In the genomic region with DNA sequence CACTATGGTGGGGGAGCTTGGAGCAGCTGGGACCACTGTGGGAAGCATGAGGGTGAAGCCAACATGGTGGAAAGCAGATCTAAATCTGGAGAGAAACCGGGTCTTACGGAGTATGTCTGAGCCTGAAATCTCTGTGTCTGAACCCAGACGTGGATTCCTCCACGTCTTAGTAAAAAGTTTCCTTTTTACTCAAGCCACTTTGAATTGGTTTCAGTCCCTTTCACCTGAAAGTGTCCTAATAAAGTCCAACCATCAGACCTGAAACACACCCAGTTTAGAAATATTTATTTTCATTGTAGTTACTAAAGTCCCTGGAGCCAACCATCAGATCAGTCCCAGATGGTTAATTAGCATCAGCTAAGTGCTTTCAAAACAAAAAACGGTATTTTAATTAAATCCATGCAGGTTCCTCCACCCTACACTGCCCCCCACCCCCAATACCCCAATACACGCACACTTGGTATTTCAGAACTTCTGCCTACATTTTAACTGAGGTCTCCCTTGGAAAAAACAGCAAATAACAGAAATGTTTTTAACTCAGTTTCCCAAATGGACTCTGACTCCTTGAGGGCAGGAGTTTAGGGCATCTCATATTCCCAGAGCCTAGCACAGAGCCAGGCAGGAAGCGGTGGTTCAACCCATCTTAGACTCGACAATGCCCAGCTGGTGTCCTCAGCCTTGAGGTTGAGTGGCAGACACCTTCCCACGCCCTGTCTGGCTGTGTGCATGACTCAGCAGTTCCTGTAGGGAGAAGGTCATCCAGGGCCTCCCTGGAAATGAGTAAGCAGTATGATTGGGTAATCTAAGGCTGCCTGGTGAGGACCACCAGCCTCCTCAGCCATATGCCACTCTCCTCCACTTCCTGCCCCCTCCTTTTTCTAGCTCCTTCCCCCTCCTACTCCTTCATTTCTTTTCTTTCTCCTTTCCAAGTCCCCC, we compare ENCODE assay signal across 9 cellular contexts.
DNase-seq lines count a peak whose midpoint lies in the region; TF ChIP-seq lines count a peak whose summit lies in the region.
"Had no signal": no experiment of that assay in that cellular context is flagged by ENCODE, and none has a peak within 500 bp of the region (broad histone marks: within the 10 kb centered on the region; RNA-seq: fewer than 3 reads in every experiment).

No MANE protein-coding gene starts in this region.

- no peak overlapping the region for H3K4me3 Mint-ChIP-seq in type B pancreatic cell

- POLR2A ChIA-PET in HEK293 (lab: Yijun Ruan, JAX) (no interaction called here), SK-N-SH (lab: Yijun Ruan, JAX) (no interaction called here)

- CTCF ChIA-PET in HEK293 (lab: Yijun Ruan, JAX): no interaction called here
- CTCF ChIA-PET in SK-N-SH (lab: Yijun Ruan, JAX): interaction anchor here (0.9 to 1.6 kb wide), 2 partner anchors 15 to 40 kb away, joined by 3 to 4 read pairs; no protein-coding TSS in a partner anchor

- H3K36me3 ChIP-seq in BE2C (no peaks in the 10 kb centered on the region), HEK293 (ENCODE audit: control insufficient read depth in 2 of 2, insufficient read depth in 1 of 2, low read length in 2 of 2) (no peaks in the 10 kb centered on the region), SK-N-SH (replicated peaks in 1 of 2; ENCODE audit: control insufficient read depth in 1 of 2, insufficient read depth in 2 of 2, low read length in 1 of 2) (no peaks in the 10 kb centered on the region)

- H3K27me3 Mint-ChIP-seq in type B pancreatic cell: peaks cover 12% of the 10 kb centered on the region

- no peaks in the 10 kb centered on the region for H3K79me2 ChIP-seq in SK-N-SH (ENCODE audit: insufficient read depth)

- WGBS in SK-N-SH (ENCODE audit: low lambda C conversion rate): 57% methylated on average over 9 of the region's 9 CpGs

- H3K4me2 ChIP-seq in SK-N-SH: peak overlapping the region; percentile 27; the same call in 1 of the 2 replicates

- H3K9me2 ChIP-seq in SK-N-SH: no peaks in the 10 kb centered on the region

- H3K27me3 ChIP-seq in BE2C: no peaks in the 10 kb centered on the region
- H3K27me3 ChIP-seq in SK-N-SH (ENCODE audit: insufficient read depth): no peaks in the 10 kb centered on the region

- TF ChIP-seq RAD21 in SK-N-SH (IDR thresholded peaks at IDR 0.05; ENCODE audit: low read length): no peak

- TF ChIP-seq CTCF in BE2C (IDR thresholded peaks at IDR 0.05; ENCODE audit: low read depth, low read length) (no peak), HEK293 (tag by site-specific recombination; IDR thresholded peaks at IDR 0.05) (no peak), SK-N-SH (IDR thresholded peaks at IDR 0.05) (no peak), foreskin fibroblast (IDR thresholded peaks at IDR 0.05; ENCODE audit: low read depth, low read length) (no peak), type B pancreatic cell (conservative IDR thresholded peaks at IDR 0.05) (no peak)

- H3K4me3 ChIP-seq in BE2C (ENCODE audit: low read depth, low read length) (no peak overlapping the region), HEK293 (ENCODE audit: low read depth, low read length) (no peak overlapping the region), SK-N-SH (ENCODE audit: low read depth in 2 of 2, low read length in 1 of 2) (no peak overlapping the region; a peak in 1 of 4 replicates), foreskin fibroblast (ENCODE audit: low read depth in 1 of 2, low read length in 2 of 2) (no peak overlapping the region)
- H3K4me3 ChIP-seq: dorsolateral prefrontal cortex had no signal

- H3K9me3 ChIP-seq in BE2C: peaks cover 12% of the 10 kb centered on the region
- no peaks in the 10 kb centered on the region for H3K9me3 ChIP-seq in HEK293 (ENCODE audit: control insufficient read depth, insufficient read depth, low read depth, low read length)
- no peaks in the 10 kb centered on the region for H3K9me3 ChIP-seq in SK-N-SH

- no peaks in the 10 kb centered on the region for H3K36me3 Mint-ChIP-seq in type B pancreatic cell

- TF ChIP-seq EP300 in SK-N-SH (IDR thresholded peaks at IDR 0.05; ENCODE audit: borderline replicate concordance in 1 of 2, low read depth in 1 of 2, low read length in 1 of 2): peak; percentile 32 to 64; a peak in 2 of 4 replicates

- H3K27ac Mint-ChIP-seq in type B pancreatic cell: no peak overlapping the region

- peak overlapping the region; percentile 73; the same call in 1 of the 2 replicates for H2AFZ ChIP-seq in SK-N-SH (ENCODE audit: low read depth)

- no peaks in the 10 kb centered on the region for H3F3A ChIP-seq in SK-N-SH (replicated peaks; ENCODE audit: insufficient read depth)

- H3K9ac ChIP-seq in SK-N-SH: no peak overlapping the region

- no peaks in the 10 kb centered on the region for H3K9me3 Mint-ChIP-seq in type B pancreatic cell

- H3K27ac ChIP-seq in HEK293 (ENCODE audit: extremely low read depth, low read depth, low read length) (no peak overlapping the region), SK-N-SH (ENCODE audit: low read depth in 2 of 2, low read length in 1 of 2) (peak overlapping the region; percentile 52 to 100)

- peaks cover 3% of the 10 kb centered on the region for H3K4me1 Mint-ChIP-seq in type B pancreatic cell (ENCODE audit: unreplicated experiment)

- DNase-seq in BE2C (peak; percentile 74), SK-N-SH (no peak), foreskin fibroblast (peak; percentile 97 to 98), NCI-H510A treated with DMSO at 0.1 percent for 48 hours (lab: John Stamatoyannopoulos, UW) (no peak), type B pancreatic cell (ENCODE audit: extremely low spot score, unreplicated experiment) (no peak), globus pallidus (ENCODE audit: low spot score) (no peak)
- DNase-seq in stimulated activated CD8-positive, alpha-beta memory T cell treated with anti-CD3 and anti-CD28 coated beads, Interleukin-4, amount 100 ng/mL, for 48 hours: peak; percentile 61

- H3K4me1 ChIP-seq in BE2C: peaks cover 34% of the 10 kb centered on the region
- peaks cover 3% of the 10 kb centered on the region; the same call in 1 of the 2 replicates for H3K4me1 ChIP-seq in HEK293 (ENCODE audit: control insufficient read depth, insufficient read depth, low read length)
- H3K4me1 ChIP-seq in SK-N-SH (ENCODE audit: control insufficient read depth in 1 of 2, insufficient read depth in 2 of 2, low read depth in 1 of 2, low read length in 1 of 2): peaks cover 3 to 49% of the 10 kb centered on the region in 2 experiments; a peak in 3 of 4 replicates

- H4K20me1 ChIP-seq in SK-N-SH (ENCODE audit: insufficient read depth): no peaks in the 10 kb centered on the region

TF ChIP-seq in HEK293, 187 proteins besides CTCF, POLR2A, EP300 and RAD21 (continues in another document):
- TF ChIP-seq ZBTB8A (tag by site-specific recombination; IDR thresholded peaks at IDR 0.05): peak; percentile 47; the same call in 1 of the 2 replicates
- TF ChIP-seq ZFHX2 (tag by site-specific recombination; conservative IDR thresholded peaks at IDR 0.05): peak; percentile 66
- TF ChIP-seq ZNF121 (tag by site-specific recombination; IDR thresholded peaks at IDR 0.05): no peak
- no peak for TF ChIP-seq ZSCAN30 (tag by site-specific recombination; IDR thresholded peaks at IDR 0.05)
- peak; percentile 53 for TF ChIP-seq ZIC2 (tag by site-specific recombination; IDR thresholded peaks at IDR 0.05)
- TF ChIP-seq ZNF433 (tag by site-specific recombination; IDR thresholded peaks at IDR 0.05; ENCODE audit: low read depth): no peak
- TF ChIP-seq, protein P1, sequence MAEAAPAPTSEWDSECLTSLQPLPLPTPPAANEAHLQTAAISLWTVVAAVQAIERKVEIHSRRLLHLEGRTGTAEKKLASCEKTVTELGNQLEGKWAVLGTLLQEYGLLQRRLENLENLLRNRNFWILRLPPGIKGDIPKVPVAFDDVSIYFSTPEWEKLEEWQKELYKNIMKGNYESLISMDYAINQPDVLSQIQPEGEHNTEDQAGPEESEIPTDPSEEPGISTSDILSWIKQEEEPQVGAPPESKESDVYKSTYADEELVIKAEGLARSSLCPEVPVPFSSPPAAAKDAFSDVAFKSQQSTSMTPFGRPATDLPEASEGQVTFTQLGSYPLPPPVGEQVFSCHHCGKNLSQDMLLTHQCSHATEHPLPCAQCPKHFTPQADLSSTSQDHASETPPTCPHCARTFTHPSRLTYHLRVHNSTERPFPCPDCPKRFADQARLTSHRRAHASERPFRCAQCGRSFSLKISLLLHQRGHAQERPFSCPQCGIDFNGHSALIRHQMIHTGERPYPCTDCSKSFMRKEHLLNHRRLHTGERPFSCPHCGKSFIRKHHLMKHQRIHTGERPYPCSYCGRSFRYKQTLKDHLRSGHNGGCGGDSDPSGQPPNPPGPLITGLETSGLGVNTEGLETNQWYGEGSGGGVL (tag by site-specific recombination; IDR thresholded peaks at IDR 0.05): peak; percentile 84
- TF ChIP-seq ZNF2 (tag by site-specific recombination; IDR thresholded peaks at IDR 0.05): no peak

TF ChIP-seq in SK-N-SH, 30 proteins besides CTCF, POLR2A, EP300 and RAD21 (continues in another document):
- TF ChIP-seq ELF1 (IDR thresholded peaks at IDR 0.05) (no peak), USF2 (IDR thresholded peaks at IDR 0.05; ENCODE audit: borderline replicate concordance, low read depth, low read length) (no peak), CHD2 (IDR thresholded peaks at IDR 0.05; ENCODE audit: low read length, partially characterized antibody) (peak; percentile 15)
- TF ChIP-seq, protein P2, sequence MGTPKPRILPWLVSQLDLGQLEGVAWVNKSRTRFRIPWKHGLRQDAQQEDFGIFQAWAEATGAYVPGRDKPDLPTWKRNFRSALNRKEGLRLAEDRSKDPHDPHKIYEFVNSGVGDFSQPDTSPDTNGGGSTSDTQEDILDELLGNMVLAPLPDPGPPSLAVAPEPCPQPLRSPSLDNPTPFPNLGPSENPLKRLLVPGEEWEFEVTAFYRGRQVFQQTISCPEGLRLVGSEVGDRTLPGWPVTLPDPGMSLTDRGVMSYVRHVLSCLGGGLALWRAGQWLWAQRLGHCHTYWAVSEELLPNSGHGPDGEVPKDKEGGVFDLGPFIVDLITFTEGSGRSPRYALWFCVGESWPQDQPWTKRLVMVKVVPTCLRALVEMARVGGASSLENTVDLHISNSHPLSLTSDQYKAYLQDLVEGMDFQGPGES (IDR thresholded peaks at IDR 0.05; ENCODE audit: low read depth, low read length): no peak

Comparison
In these comparisons a context has a peak if more than half of its experiments do, and no peak if none do; other contexts are left out.
1. DNase-seq: peak in BE2C (single experiment), foreskin fibroblast (2 of 2) and stimulated activated CD8-positive, alpha-beta memory T cell treated with anti-CD3 and anti-CD28 coated beads, Interleukin-4, amount 100 ng/mL, for 48 hours (single experiment); none in SK-N-SH (single experiment), NCI-H510A treated with DMSO at 0.1 percent for 48 hours (single experiment), type B pancreatic cell (single experiment) and globus pallidus (single experiment).